Comparison of ENCODE assay signal across 1 cellular context in the genomic region with DNA sequence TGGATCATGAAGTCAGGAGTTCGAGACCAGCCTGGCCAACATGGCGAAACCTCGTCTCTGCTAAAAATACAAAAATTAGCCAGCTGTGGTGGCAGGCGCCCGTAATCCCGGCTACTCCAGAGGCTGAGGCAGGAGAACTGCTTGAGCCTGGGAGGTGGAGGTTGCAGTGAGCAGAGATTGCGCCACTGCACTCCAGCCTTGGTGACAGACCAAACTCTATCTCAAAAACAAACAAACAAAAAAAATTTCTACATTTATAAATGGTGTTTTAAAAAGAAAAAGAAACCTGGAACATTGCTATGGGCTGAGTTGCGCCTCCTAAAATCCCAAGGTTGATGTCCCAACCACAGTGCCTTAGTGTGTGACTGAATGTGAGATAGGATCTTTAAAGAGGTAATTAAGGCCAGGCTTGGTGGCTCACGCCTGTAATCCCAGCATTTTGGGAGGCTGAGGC. TPM values are rescaled to one million over a fixed set of nuclear protein-coding genes. Genes with fewer than 3 reads are reported as not detected.
"Had no signal": no experiment of that assay in that cellular context is flagged by ENCODE, and none has a peak within 500 bp of the region (broad histone marks: within the 10 kb centered on the region; RNA-seq: fewer than 3 reads in every experiment).

No MANE protein-coding gene starts in this region.

RNA-seq across cellular contexts. Expression of a gene that starts 24.7 kb away (rescaled TPM):
- total RNA-seq: activated CD8-positive, alpha-beta T cell treated with anti-CD3 and anti-CD28 coated beads, Interleukin-2, amount 10 ng/mL, durations not matched to agents 7 days and 5 days had no signal
